ENCODE assay signal across 8 cellular contexts in genomic region chr4:36241771-36242170, GRCh38. TPM values are rescaled to one million over a fixed set of nuclear protein-coding genes. Genes with fewer than 3 reads are reported as not detected.
DNase-seq lines count a peak whose midpoint lies in the region; ATAC-seq and TF ChIP-seq lines count a peak whose summit lies in the region.

No MANE protein-coding gene starts in this region.

- peaks cover 25% of the 10 kb centered on the region for H3K4me1 ChIP-seq in body of pancreas
- H3K4me1 ChIP-seq in psoas muscle, result no peaks in the 10 kb centered on the region

- ATAC-seq in HG03196 (IDR thresholded peaks at IDR 0.05; ENCODE audit: unreplicated experiment), result peak; percentile 53
- ATAC-seq in body of pancreas, result no peak
- ATAC-seq in psoas muscle, result no peak

- no peaks in the 10 kb centered on the region for H3K36me3 ChIP-seq in body of pancreas (replicated peaks in 1 of 2; ENCODE audit: insufficient read depth in 1 of 2, low read depth in 2 of 2)
- H3K36me3 ChIP-seq in psoas muscle (ENCODE audit: insufficient read depth in 1 of 2, low read depth in 1 of 2), result no peaks in the 10 kb centered on the region

- TF ChIP-seq CTCF in body of pancreas (IDR thresholded peaks at IDR 0.05), result no peak
- no peak for TF ChIP-seq CTCF in psoas muscle (IDR thresholded peaks at IDR 0.05)

- H3K27ac ChIP-seq in body of pancreas (peak overlapping the region in 3 of 4 donors; percentile 31 to 96 (median 35)), psoas muscle (no peak overlapping the region)

- H3K27me3 ChIP-seq in body of pancreas, result no peaks in the 10 kb centered on the region
- peaks cover 0 to 6% (median 0%) of the 10 kb centered on the region in 3 donors for H3K27me3 ChIP-seq in psoas muscle (ENCODE audit: insufficient read depth in 3 of 3, low read length in 2 of 3)

- no peak for TF ChIP-seq POLR2A in body of pancreas (IDR thresholded peaks at IDR 0.05)

- H3K4me3 ChIP-seq in body of pancreas (no peak overlapping the region), psoas muscle (peak overlapping the region; percentile 65)

- 4 to 7% methylated on average over 2 of the region's 2 CpGs for WGBS in body of pancreas, 2 donors
- WGBS in psoas muscle, 3 donors, result 54 to 67% (median 58%) methylated on average over 2 of the region's 2 CpGs

- intact Hi-C loops in body of pancreas (cut with DNase I) (no loop called here), psoas muscle (cut with DNase I) (no loop called here)

- DNase-seq in CD1c-positive myeloid dendritic cell (ENCODE audit: extremely low spot score) (peak; percentile 58), GM19240 (ENCODE audit: insufficient read length, low spot score) (peak; percentile 52), body of pancreas (no peak), psoas muscle (no peak), NCI-H187 (lab: John Stamatoyannopoulos, UW) (no peak), NCI-H446 (lab: John Stamatoyannopoulos, UW) (no peak), dermis blood vessel endothelial cell (no peak)

- H3K9me3 ChIP-seq in body of pancreas (no peaks in the 10 kb centered on the region), psoas muscle (peaks cover 2% of the 10 kb centered on the region)

RNA-seq across cellular contexts. Expression of gene ARAP2, which starts 2.5 kb away (rescaled TPM):
- total RNA-seq in body of pancreas, result 10 to 100 TPM; 12.5 to 14.3 TPM
- 1 to 10 TPM; 1.4 to 2.7 (median 1.5) TPM for total RNA-seq in psoas muscle
- polyA plus RNA-seq in psoas muscle, result under 1 TPM; 0.11 to 0.22 (median 0.21) TPM
- 0.23 and 1.9 TPM in 2 replicates for total RNA-seq in dermis blood vessel endothelial cell

RNA-seq across cellular contexts. Expression of gene DTHD1, which starts 39.6 kb away (rescaled TPM):
- under 1 TPM in 1 of 2 donors, not detected in 1; under 0.01 TPM for total RNA-seq in body of pancreas
- total RNA-seq in psoas muscle, result under 1 TPM in 2 of 4 donors, not detected in 2; 0.07 to 0.15 TPM
- polyA plus RNA-seq in psoas muscle, result under 1 TPM in 1 of 3 donors, not detected in 2; 0.01 TPM
- not detected in 2 replicates for total RNA-seq in dermis blood vessel endothelial cell

Comparison
In these comparisons a context has a peak if more than half of its experiments do, and no peak if none do; other contexts are left out.
1. DNase-seq: peak in CD1c-positive myeloid dendritic cell (single experiment) and GM19240 (single experiment); none in body of pancreas (0 of 4), psoas muscle (0 of 2), NCI-H187 (0 of 2), NCI-H446 (0 of 2) and dermis blood vessel endothelial cell (single experiment).